ENCODE assay signal across 8 cellular contexts in the genomic region with DNA sequence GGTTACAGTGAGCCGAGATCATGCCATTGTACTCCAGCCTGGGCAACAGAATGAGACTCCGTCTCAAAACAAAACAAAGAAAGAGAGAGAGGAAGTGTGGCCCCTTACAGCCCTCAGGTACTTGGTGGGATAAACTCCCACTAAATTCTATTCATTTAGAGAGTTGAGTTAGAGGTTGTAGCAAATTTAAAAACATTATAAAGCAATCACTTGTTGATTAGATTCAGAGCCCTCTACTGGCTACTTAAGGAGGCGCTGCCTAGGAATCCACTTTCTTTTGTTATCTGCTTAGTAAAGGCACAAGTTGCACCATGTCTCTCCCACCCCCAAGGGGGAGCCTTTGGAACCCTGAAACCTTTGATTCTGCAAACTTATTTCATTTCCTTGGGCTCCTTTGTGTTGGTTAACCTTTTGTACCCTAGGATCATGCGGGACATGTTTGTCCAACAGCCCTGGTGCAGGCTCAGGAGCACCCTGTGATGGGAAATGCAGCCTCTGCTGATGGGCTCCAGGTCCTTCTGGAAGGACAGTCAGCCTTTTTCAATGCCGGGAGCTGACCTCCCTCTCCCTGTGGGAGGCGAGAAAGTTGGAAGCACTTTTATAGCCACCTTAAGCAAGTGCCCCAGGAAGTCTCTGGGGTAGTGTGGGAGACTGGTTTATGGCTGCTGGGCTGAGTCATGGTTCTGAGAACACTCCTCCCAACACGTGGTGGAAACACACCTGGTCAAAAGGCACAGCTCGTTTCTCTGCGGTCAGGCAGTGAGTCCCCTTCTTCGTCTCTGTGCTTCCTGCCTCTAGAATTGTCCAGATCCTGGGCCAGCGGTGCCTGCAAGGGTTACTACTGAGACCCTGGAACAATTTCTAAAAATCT. TPM values are rescaled to one million over a fixed set of nuclear protein-coding genes. Genes with fewer than 3 reads are reported as not detected.
DNase-seq lines count a peak whose midpoint lies in the region; TF ChIP-seq lines count a peak whose summit lies in the region.

No MANE protein-coding gene starts in this region.

- H2AK5ac ChIP-seq in mesenchymal stem cell (ENCODE audit: low read length, severe bottlenecking) = peak overlapping the region; percentile 12

- H3K14ac ChIP-seq in mesenchymal stem cell (ENCODE audit: low read length in 2 of 2) = no peak overlapping the region

- WGBS in mesenchymal stem cell = 45% methylated on average over 10 of the region's 11 CpGs

- TF ChIP-seq CTCF in HEK293 (tag by site-specific recombination; IDR thresholded peaks at IDR 0.05) = peak; percentile 49; the same call in 1 of the 2 replicates

- no peak overlapping the region for H2BK15ac ChIP-seq in mesenchymal stem cell (ENCODE audit: low read depth, poor library complexity, severe bottlenecking)

- no peak overlapping the region for H2BK12ac ChIP-seq in mesenchymal stem cell (ENCODE audit: low read length in 2 of 2)

- no peaks in the 10 kb centered on the region for H3K27me3 ChIP-seq in mesenchymal stem cell (ENCODE audit: control insufficient read depth in 1 of 2, insufficient read depth in 1 of 2, low read length in 2 of 2)

- no peak overlapping the region for H2BK120ac ChIP-seq in mesenchymal stem cell (ENCODE audit: low read depth, low read length)

- CTCF ChIA-PET in HEK293 (lab: Yijun Ruan, JAX) = interaction anchor here (0.5 to 1.5 kb wide), 7 partner anchors 9 to 170 kb away, joined by 3 to 6 read pairs (median 3); no protein-coding TSS in a partner anchor

- no peak overlapping the region for H3K23ac ChIP-seq in mesenchymal stem cell (ENCODE audit: low read length in 2 of 2)

- peak overlapping the region; percentile 25 for H3K9ac ChIP-seq in mesenchymal stem cell (ENCODE audit: low read length)

- peak overlapping the region; percentile 77 for H3K4me2 ChIP-seq in mesenchymal stem cell (ENCODE audit: low read length, poor library complexity, severe bottlenecking)

- no peak overlapping the region for H3K4ac ChIP-seq in mesenchymal stem cell (ENCODE audit: low read depth in 1 of 2, low read length in 2 of 2)

- H3K4me1 ChIP-seq in HEK293 (ENCODE audit: control insufficient read depth, insufficient read depth, low read length) = no peaks in the 10 kb centered on the region
- H3K4me1 ChIP-seq in mesenchymal stem cell (ENCODE audit: control insufficient read depth, insufficient read depth, low read depth, low read length) = peaks cover 38% of the 10 kb centered on the region

- H4K91ac ChIP-seq in mesenchymal stem cell (ENCODE audit: low read length) = no peak overlapping the region

- H3K36me3 ChIP-seq in HEK293 (ENCODE audit: control insufficient read depth in 2 of 2, insufficient read depth in 1 of 2, low read length in 2 of 2) (no peaks in the 10 kb centered on the region), mesenchymal stem cell (ENCODE audit: control insufficient read depth in 1 of 2, insufficient read depth in 2 of 2, low read depth in 1 of 2, low read length in 2 of 2) (peaks cover 0 to 10% of the 10 kb centered on the region in 2 experiments)

- H3K9me3 ChIP-seq in HEK293 (ENCODE audit: control insufficient read depth, insufficient read depth, low read depth, low read length) = no peaks in the 10 kb centered on the region
- H3K9me3 ChIP-seq in mesenchymal stem cell (ENCODE audit: control insufficient read depth, low read length) = no peaks in the 10 kb centered on the region

- no peak overlapping the region for H3K18ac ChIP-seq in mesenchymal stem cell (ENCODE audit: low read depth in 1 of 2, low read length in 2 of 2)

- DNase-seq in NK-92 treated with Interleukin-12 subunit alpha and Interleukin-12 subunit beta, amount 100 ng/mL, for 24 hours (lab: John Stamatoyannopoulos, UW) = peak; percentile 83
- DNase-seq in NK-92 (lab: John Stamatoyannopoulos, UW; ENCODE audit: unreplicated experiment) (no peak), M059J (ENCODE audit: low read depth) (peak; percentile 89), cerebellum (ENCODE audit: low spot score) (peak; percentile 12), mesenchymal stem cell (peak; percentile 71)
- peak; percentile 28 to 35 (median 30) for DNase-seq in activated CD4-positive, CD25-positive, alpha-beta regulatory T cell (lab: John Stamatoyannopoulos, UW)
- peak; percentile 62 to 82 for DNase-seq in stimulated activated CD8-positive, alpha-beta memory T cell treated with anti-CD3 and anti-CD28 coated beads, Interleukin-7, amount 100 ng/mL, for 48 hours (ENCODE audit: extremely low read depth in 1 of 2, low read depth in 1 of 2)

- peak overlapping the region; percentile 84 for H2BK5ac ChIP-seq in mesenchymal stem cell (ENCODE audit: low read depth, low read length, poor library complexity, severe bottlenecking)

- H3K79me1 ChIP-seq in mesenchymal stem cell (replicated peaks; ENCODE audit: low read length, poor library complexity, severe bottlenecking) = peaks cover 11% of the 10 kb centered on the region

- H4K8ac ChIP-seq in mesenchymal stem cell (ENCODE audit: low read length) = peak overlapping the region; percentile 29

- POLR2A ChIA-PET in HEK293 (lab: Yijun Ruan, JAX) = no interaction called here

- H3K4me3 ChIP-seq in HEK293 (ENCODE audit: low read depth, low read length) (no peak overlapping the region), mesenchymal stem cell (ENCODE audit: insufficient read depth in 1 of 2, low read depth in 1 of 2, low read length in 2 of 2) (no peak overlapping the region)

- peak overlapping the region; percentile 43 for H2AFZ ChIP-seq in mesenchymal stem cell (ENCODE audit: low read depth, low read length)

- H3K27ac ChIP-seq in HEK293 (ENCODE audit: extremely low read depth, low read depth, low read length) (no peak overlapping the region), mesenchymal stem cell (ENCODE audit: low read length, poor library complexity, severe bottlenecking) (peak overlapping the region; percentile 97)

TF ChIP-seq in HEK293, 187 proteins besides CTCF, POLR2A, EP300 and RAD21 (continues in another document):
- TF ChIP-seq ZFHX2 (tag by site-specific recombination; conservative IDR thresholded peaks at IDR 0.05) (peak; percentile 40), SP2 (tag by site-specific recombination; IDR thresholded peaks at IDR 0.05) (no peak), ZNF335 (tag by site-specific recombination; conservative IDR thresholded peaks at IDR 0.05) (peak; percentile 60), GLIS1 (tag by site-specific recombination; IDR thresholded peaks at IDR 0.05) (peak; percentile 68), ZNF654 (tag by site-specific recombination; IDR thresholded peaks at IDR 0.05; ENCODE audit: low read depth) (peak; percentile 81), PRDM1 (tag by site-specific recombination; IDR thresholded peaks at IDR 0.05) (0 out of 2 replicates have a peak, but pooled peaks have one; percentile 4), ZNF660 (tag by site-specific recombination; IDR thresholded peaks at IDR 0.05) (0 out of 2 replicates have a peak, but pooled peaks have one; percentile 62), ZEB2 (tag by site-specific recombination; IDR thresholded peaks at IDR 0.05) (no peak), SP7 (tag by site-specific recombination; IDR thresholded peaks at IDR 0.05) (peak; percentile 29; the same call in 1 of the 2 replicates), ZNF76 (tag by site-specific recombination; IDR thresholded peaks at IDR 0.05; ENCODE audit: borderline replicate concordance, low read depth) (0 out of 2 replicates have a peak, but pooled peaks have one; percentile 11), ZSCAN30 (tag by site-specific recombination; IDR thresholded peaks at IDR 0.05) (peak; percentile 14; the same call in 1 of the 2 replicates), ZFP37 (tag by site-specific recombination; IDR thresholded peaks at IDR 0.05) (0 out of 2 replicates have a peak, but pooled peaks have one; percentile 20)
- TF ChIP-seq, protein P1, sequence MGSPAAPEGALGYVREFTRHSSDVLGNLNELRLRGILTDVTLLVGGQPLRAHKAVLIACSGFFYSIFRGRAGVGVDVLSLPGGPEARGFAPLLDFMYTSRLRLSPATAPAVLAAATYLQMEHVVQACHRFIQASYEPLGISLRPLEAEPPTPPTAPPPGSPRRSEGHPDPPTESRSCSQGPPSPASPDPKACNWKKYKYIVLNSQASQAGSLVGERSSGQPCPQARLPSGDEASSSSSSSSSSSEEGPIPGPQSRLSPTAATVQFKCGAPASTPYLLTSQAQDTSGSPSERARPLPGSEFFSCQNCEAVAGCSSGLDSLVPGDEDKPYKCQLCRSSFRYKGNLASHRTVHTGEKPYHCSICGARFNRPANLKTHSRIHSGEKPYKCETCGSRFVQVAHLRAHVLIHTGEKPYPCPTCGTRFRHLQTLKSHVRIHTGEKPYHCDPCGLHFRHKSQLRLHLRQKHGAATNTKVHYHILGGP (tag by site-specific recombination; IDR thresholded peaks at IDR 0.05) = no peak

RNA-seq across cellular contexts. Expression of gene HKDC1, which starts 2.3 kb away (rescaled TPM):
- total RNA-seq in M059J (2014; rRNA removed; shearing (Covaris generic)) = 0.27 and 3.4 TPM in 2 replicates
- 0.91 TPM for total RNA-seq in cerebellum
- 0.39 TPM for polyA plus RNA-seq in mesenchymal stem cell (2013, experiment 1 of 2)
- polyA plus RNA-seq in mesenchymal stem cell (2013, experiment 2 of 2) = 0.36 TPM

RNA-seq across cellular contexts. Expression of gene SUPV3L1, which starts 42.4 kb away (rescaled TPM):
- 32.8 and 44.5 TPM in 2 replicates for total RNA-seq in M059J (2014; rRNA removed; shearing (Covaris generic))
- 27.7 TPM for total RNA-seq in cerebellum
- polyA plus RNA-seq in mesenchymal stem cell (2013, experiment 1 of 2) = 16.0 TPM
- 16.4 TPM for polyA plus RNA-seq in mesenchymal stem cell (2013, experiment 2 of 2)

RNA-seq across cellular contexts. Expression of gene HK1, which starts 55.9 kb away (rescaled TPM):
- 46.9 and 70.9 TPM in 2 replicates for total RNA-seq in M059J (2014; rRNA removed; shearing (Covaris generic))
- 63.2 TPM for total RNA-seq in cerebellum
- 69.5 TPM for polyA plus RNA-seq in mesenchymal stem cell (2013, experiment 1 of 2)
- 67.5 TPM for polyA plus RNA-seq in mesenchymal stem cell (2013, experiment 2 of 2)
